ENCODE assay signal across 8 cellular contexts in the genomic region with DNA sequence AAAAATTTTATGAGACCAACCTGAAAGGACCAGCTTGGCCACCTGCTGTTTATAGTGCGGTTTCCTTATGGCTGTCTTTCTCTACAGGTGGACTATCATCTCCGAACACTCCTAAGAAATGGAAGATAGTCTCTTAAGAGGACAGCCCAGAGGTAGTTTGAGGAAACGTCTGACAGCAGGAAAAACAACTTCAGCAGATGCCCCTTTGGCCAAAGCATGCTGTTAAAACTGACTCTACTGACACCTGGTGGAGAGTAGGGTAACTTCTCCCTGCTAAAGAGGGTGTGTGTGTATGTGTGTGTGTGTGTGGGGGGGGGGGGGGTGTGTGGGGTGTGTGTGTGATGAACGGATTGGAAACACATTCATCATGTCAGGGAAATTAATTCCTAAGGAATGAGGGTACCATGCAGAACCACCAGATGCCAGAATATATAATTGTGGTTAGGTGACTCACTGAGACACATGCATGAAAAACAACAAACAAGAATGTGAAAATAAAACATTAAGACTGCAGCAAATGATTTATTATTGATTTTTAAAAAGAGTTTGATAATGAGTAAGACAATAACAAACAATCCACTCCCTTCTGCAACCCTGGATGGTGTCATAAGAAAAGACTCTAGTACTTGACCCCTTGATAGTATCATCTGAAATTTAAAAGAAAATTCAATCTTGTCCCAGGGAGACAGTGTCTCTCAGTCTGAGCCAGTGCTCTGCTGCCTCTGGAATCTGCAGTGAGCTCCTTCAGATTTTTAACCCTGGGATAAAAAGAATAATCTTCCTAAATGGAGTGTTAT.
A peak's percentile ranks its signal among the peaks of the same experiment; 100 is the strongest.
DNase-seq lines count a peak whose midpoint lies in the region; ATAC-seq and TF ChIP-seq lines count a peak whose summit lies in the region.

No MANE protein-coding gene starts in this region.

- no peak overlapping the region for H3K4me3 ChIP-seq in NT2/D1 (ENCODE audit: insufficient read length, low read depth)
- no peak overlapping the region for H3K4me3 ChIP-seq in astrocyte of the spinal cord (ENCODE audit: low read depth, low read length)
- no peak overlapping the region for H3K4me3 ChIP-seq in skeletal muscle cell (ENCODE audit: low read depth, low read length)

- peak; percentile 83 for ATAC-seq in GM21423 (IDR thresholded peaks at IDR 0.05; ENCODE audit: unreplicated experiment)
- peak; percentile 77 for ATAC-seq in HG03571 (IDR thresholded peaks at IDR 0.05; ENCODE audit: unreplicated experiment)

- TF ChIP-seq CTCF in astrocyte of the spinal cord (IDR thresholded peaks at IDR 0.05; ENCODE audit: low read depth, low read length): peak; percentile 79

- no peaks in the 10 kb centered on the region for H3K9me3 ChIP-seq in NT2/D1 (ENCODE audit: insufficient read depth, low read length)

- H3K4me1 ChIP-seq in NT2/D1 (ENCODE audit: insufficient read depth, insufficient read length): no peaks in the 10 kb centered on the region

- H3K36me3 ChIP-seq in NT2/D1 (ENCODE audit: insufficient read depth, insufficient read length, low read length): no peaks in the 10 kb centered on the region

- in situ Hi-C loops in astrocyte of the spinal cord (cut with HindIII; ENCODE audit: low sequenced_read_pairs): no loop called here

- H3K27me3 ChIP-seq in NT2/D1 (ENCODE audit: insufficient read depth, insufficient read length): no peaks in the 10 kb centered on the region

- DNase-seq in SIG-M5 treated with dmso at 0.1 percent for 504 hours (lab: John Stamatoyannopoulos, UW; ENCODE audit: unreplicated experiment): peak; percentile 62
- no peak for DNase-seq in SIG-M5 (lab: John Stamatoyannopoulos, UW)
- peak; percentile 71 for DNase-seq in NT2/D1 (ENCODE audit: low read depth, low spot score)
- DNase-seq in astrocyte of the spinal cord (ENCODE audit: low read depth, low spot score): peak; percentile 87
- DNase-seq in iPS DF 19.7 (ENCODE audit: low read depth, low spot score): peak; percentile 67
- peak; percentile 86 for DNase-seq in skeletal muscle cell (ENCODE audit: low read depth)

- no peak overlapping the region for H3K9ac ChIP-seq in NT2/D1 (ENCODE audit: insufficient read length, low read depth)
